ENCODE assay signal across 1 cellular context in genomic region chr15:31447893-31448634, GRCh38.
TF ChIP-seq lines count a peak whose summit lies in the region.

No MANE protein-coding gene starts in this region.

TF ChIP-seq in K562, 482 proteins besides CTCF, POLR2A, EP300 and RAD21 (continued from another document):
- TF ChIP-seq TFE3 (CRISPR knock-in tag; IDR thresholded peaks at IDR 0.05) (peak; percentile 76), USF2 (CRISPR knock-in tag; IDR thresholded peaks at IDR 0.05) (0 out of 2 replicates have a peak, but pooled peaks have one; percentile 0), MGA (IDR thresholded peaks at IDR 0.05) (0 out of 2 replicates have a peak, but pooled peaks have one; percentile 31), RAD51 (IDR thresholded peaks at IDR 0.05; ENCODE audit: borderline replicate concordance, low read depth) (peak; percentile 75), THRA (IDR thresholded peaks at IDR 0.05) (no peak)
